ENCODE assay signal across 20 cellular contexts in genomic region chr13:50783940-50784339, GRCh38. TPM values are rescaled to one million over a fixed set of nuclear protein-coding genes. Genes with fewer than 3 reads are reported as not detected.
"Had no signal": no experiment of that assay in that cellular context is flagged by ENCODE, and none has a peak within 500 bp of the region (broad histone marks: within the 10 kb centered on the region; RNA-seq: fewer than 3 reads in every experiment).

No MANE protein-coding gene starts in this region.

- DNase-seq: activated CD4-positive, alpha-beta T cell treated with anti-CD3 and anti-CD28 coated beads for 1 hour; activated CD4-positive, alpha-beta T cell treated with anti-CD3 and anti-CD28 coated beads, Interleukin-2, amount 50 U/mL, for 4 hours; activated naive CD4-positive, alpha-beta T cell treated with Interleukin-2 at 50 U/mL for 16 hours; activated T-cell treated with anti-CD3 and anti-CD28 coated beads for 4 hours; anterior cingulate cortex; cortex of kidney; effector memory CD4-positive, alpha-beta T cell; foreskin melanocyte; left ventricle myocardium inferior; mucosa of descending colon; naive thymus-derived CD8-positive, alpha-beta T cell; retina; stimulated activated CD4-positive, alpha-beta T cell treated with anti-CD3 and anti-CD28 coated beads, Interleukin-4, amount 100 ng/mL, for 1 hour; stimulated activated naive CD4-positive, alpha-beta T cell; T-helper 2 cell had no signal

- H3K27ac ChIP-seq: left ventricle myocardium inferior, neutrophil, parathyroid adenoma, tibial nerve had no signal

- H3K9ac ChIP-seq: parathyroid adenoma had no signal

- H3K27me3 ChIP-seq: neutrophil, tibial nerve had no signal

- H2AFZ ChIP-seq: parathyroid adenoma had no signal

- H3K4me1 ChIP-seq: left ventricle myocardium inferior, parathyroid adenoma, tibial nerve had no signal

- H3K4me3 ChIP-seq: left ventricle myocardium inferior, mucosa of descending colon, tibial nerve had no signal

- H3K36me3 ChIP-seq: left ventricle myocardium inferior, neutrophil, tibial nerve had no signal

- H3K79me2 ChIP-seq: parathyroid adenoma had no signal

- ATAC-seq: naive thymus-derived CD8-positive, alpha-beta T cell had no signal

- H3K9me3 ChIP-seq: left ventricle myocardium inferior, mucosa of descending colon, neutrophil, tibial nerve had no signal

RNA-seq across cellular contexts. Expression of gene DLEU7, which starts 59.6 kb away (rescaled TPM):
- total RNA-seq: fibroblast of lung; kidney epithelial cell; naive thymus-derived CD8-positive, alpha-beta T cell had no signal
- polyA plus RNA-seq: fibroblast of lung; naive thymus-derived CD8-positive, alpha-beta T cell had no signal
